16 cellular contexts compared by ENCODE assay signal in genomic region chr16:50771366-50771765, GRCh38. TPM values are rescaled to one million over a fixed set of nuclear protein-coding genes. Genes with fewer than 3 reads are reported as not detected.
DNase-seq lines count a peak whose midpoint lies in the region; TF ChIP-seq lines count a peak whose summit lies in the region.
"Had no signal": no experiment of that assay in that cellular context is flagged by ENCODE, and none has a peak within 500 bp of the region (broad histone marks: within the 10 kb centered on the region; RNA-seq: fewer than 3 reads in every experiment).

No MANE protein-coding gene starts in this region.

- H3K4me3 ChIP-seq in choroid plexus epithelial cell (ENCODE audit: low read depth, low read length) (no peak overlapping the region), skeletal muscle cell (ENCODE audit: low read depth, low read length) (no peak overlapping the region)
- H3K4me3 ChIP-seq: adrenal gland, prostate gland had no signal

- DNase-seq in EL, result peak; percentile 65
- DNase-seq in M059J (ENCODE audit: low read depth), result peak; percentile 51
- peak; percentile 24 for DNase-seq in choroid plexus epithelial cell (ENCODE audit: low read depth)
- DNase-seq in skeletal muscle cell (ENCODE audit: low read depth), result peak; percentile 11
- DNase-seq in GM13976 (ENCODE audit: low spot score), result no peak
- DNase-seq in MV-4-11 (lab: John Stamatoyannopoulos, UW), result no peak
- DNase-seq in Kasumi-1 (lab: John Stamatoyannopoulos, UW), result no peak
- DNase-seq: activated CD4-positive, alpha-beta T cell treated with anti-CD3 and anti-CD28 coated beads, Interleukin-2, amount 10 ng/mL, durations not matched to agents 7 days and 5 days; activated T-cell treated with anti-CD3 and anti-CD28 coated beads for 4 hours; adrenal gland; GDM1; hippocampal formation; left ventricle myocardium superior; NCI-H2029 treated with DMSO at 0.1 percent for 48 hours; stimulated activated CD4-positive, alpha-beta T cell treated with anti-CD3 and anti-CD28 coated beads, Interleukin-12 subunit alpha, Interleukin-12 subunit beta, amount 100 ng/mL, for 4 hours had no signal

- in situ Hi-C loops in GM13976 (cut with MboI; ENCODE audit: low sequenced_read_pairs, unreplicated experiment), result no loop called here

- TF ChIP-seq CTCF in choroid plexus epithelial cell (conservative IDR thresholded peaks at IDR 0.05; ENCODE audit: low read depth, low read length) (no peak), GM13976 (IDR thresholded peaks at IDR 0.05; ENCODE audit: borderline replicate concordance, control extremely low read depth, extremely low read depth, insufficient read depth, missing control alignments) (no peak)

RNA-seq across cellular contexts. Expression of gene CYLD, which starts 29.5 kb away (rescaled TPM):
- total RNA-seq in M059J (2014; rRNA removed; shearing (Covaris generic)), result 53.3 and 68.6 TPM in 2 replicates

Comparison
In these comparisons a context has a peak if more than half of its experiments do, and no peak if none do; other contexts are left out.
1. DNase-seq: peak in EL (single experiment), M059J (single experiment), choroid plexus epithelial cell (single experiment) and skeletal muscle cell (single experiment); none in GM13976 (single experiment), MV-4-11 (single experiment) and Kasumi-1 (0 of 2).